Comparison of ENCODE assay signal across 1 cellular context in the genomic region with DNA sequence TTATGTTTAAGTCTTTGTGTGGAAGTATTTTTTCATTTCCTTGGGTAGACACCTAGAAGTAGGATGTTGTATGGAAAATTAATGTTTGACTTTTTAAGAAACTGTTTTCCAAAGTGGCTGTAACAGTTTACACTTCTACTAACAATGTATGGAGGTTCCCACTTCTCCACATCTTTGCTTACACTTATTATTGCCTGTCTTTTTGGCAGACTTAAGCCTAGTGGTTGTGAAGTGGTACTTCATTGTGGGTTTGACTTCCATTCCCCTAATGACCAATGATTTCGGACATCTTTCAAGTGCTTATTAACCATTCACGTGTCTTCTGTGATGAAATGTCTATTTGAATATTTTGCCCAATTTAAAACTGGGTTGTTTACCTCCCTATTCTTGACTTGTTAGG.
TF ChIP-seq lines count a peak whose summit lies in the region.

No MANE protein-coding gene starts in this region.

TF ChIP-seq in HCT116, 20 proteins besides CTCF, POLR2A, EP300 and RAD21:
- TF ChIP-seq ELF1 (IDR thresholded peaks at IDR 0.05; ENCODE audit: borderline replicate concordance, low read depth) (no peak), EZH2phosphoT487 (IDR thresholded peaks at IDR 0.05; ENCODE audit: borderline replicate concordance) (no peak), ZBTB33 (IDR thresholded peaks at IDR 0.05; ENCODE audit: extremely low read depth, insufficient replicate concordance, low read length) (no peak), ZFX (IDR thresholded peaks at IDR 0.05) (no peak), EGR1 (IDR thresholded peaks at IDR 0.05; ENCODE audit: low read depth) (no peak), POLR2AphosphoS5 (IDR thresholded peaks at IDR 0.05; ENCODE audit: low read depth, low read length) (no peak)
